In the genomic region with DNA sequence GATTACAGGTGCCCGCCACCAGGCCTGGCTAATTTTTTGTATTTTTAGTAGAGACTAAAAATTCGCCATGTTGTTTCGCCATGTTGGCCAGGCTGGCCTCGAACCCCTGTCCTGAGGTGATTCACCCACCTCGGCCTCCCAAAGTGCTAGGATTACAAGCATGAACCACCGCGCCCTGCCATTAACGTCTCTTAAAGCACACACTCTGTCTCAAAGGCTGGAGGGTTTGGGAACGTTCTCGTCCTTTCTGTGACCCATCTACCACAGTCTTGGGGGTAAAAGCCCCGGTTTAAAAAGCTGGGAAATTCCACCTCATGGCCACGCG, we compare ENCODE assay signal across 8 cellular contexts. TPM values are rescaled to one million over a fixed set of nuclear protein-coding genes. Genes with fewer than 3 reads are reported as not detected.
DNase-seq lines count a peak whose midpoint lies in the region; ATAC-seq and TF ChIP-seq lines count a peak whose summit lies in the region.

No MANE protein-coding gene starts in this region.

- H3K4me3 ChIP-seq in left ventricle myocardium inferior (peak overlapping the region; percentile 60), breast epithelium (peak overlapping the region; percentile 35 to 66 (median 46)), mucosa of descending colon (no peak overlapping the region), urinary bladder (ENCODE audit: low read depth, low read length) (no peak overlapping the region)

- H3K9me3 ChIP-seq in left ventricle myocardium inferior (replicated peaks) (no peaks in the 10 kb centered on the region), breast epithelium (no peaks in the 10 kb centered on the region), mucosa of descending colon (no peaks in the 10 kb centered on the region)

- ATAC-seq in mucosa of descending colon: peak; percentile 4
- ATAC-seq in GM19455 (IDR thresholded peaks at IDR 0.05; ENCODE audit: unreplicated experiment): no peak
- no peak for ATAC-seq in HG03354 (IDR thresholded peaks at IDR 0.05; ENCODE audit: poor library complexity, severe bottlenecking, unreplicated experiment)

- no peaks in the 10 kb centered on the region for H3K27me3 ChIP-seq in left ventricle myocardium inferior (ENCODE audit: low read depth)
- H3K27me3 ChIP-seq in breast epithelium: no peaks in the 10 kb centered on the region

- DNase-seq in left ventricle myocardium inferior: no peak
- DNase-seq in cardiac septum (ENCODE audit: low spot score): no peak
- DNase-seq in breast epithelium (ENCODE audit: low spot score in 2 of 2): no peak
- DNase-seq in mucosa of descending colon: peak; percentile 60 to 66 (median 60)
- DNase-seq in H4 (ENCODE audit: low spot score): no peak

- WGBS in urinary bladder: 76% methylated on average over 13 of the region's 13 CpGs

- H3K27ac ChIP-seq in left ventricle myocardium inferior (replicated peaks) (peak overlapping the region; percentile 96), breast epithelium (peak overlapping the region; percentile 96 to 97), urinary bladder (ENCODE audit: low read depth) (peak overlapping the region; percentile 83)

- no peak for TF ChIP-seq POLR2A in breast epithelium (IDR thresholded peaks at IDR 0.05)

- H3K4me1 ChIP-seq in left ventricle myocardium inferior (peaks cover 26% of the 10 kb centered on the region), breast epithelium (peaks cover 5 to 16% of the 10 kb centered on the region in 2 donors), mucosa of descending colon (ENCODE audit: low read depth) (peaks cover 17% of the 10 kb centered on the region), urinary bladder (ENCODE audit: insufficient read depth) (no peaks in the 10 kb centered on the region)

- intact Hi-C loops in left ventricle myocardium inferior (cut with micrococcal nuclease): no loop called here
- intact Hi-C loops in cardiac septum (cut with DNase I): no loop called here
- intact Hi-C loops in breast epithelium (cut with DNase I; ENCODE audit: low total_unique reads): no loop called here
- intact Hi-C loops in mucosa of descending colon (cut with DNase I, micrococcal nuclease): no loop called here

- no peak for TF ChIP-seq CTCF in left ventricle myocardium inferior (IDR thresholded peaks at IDR 0.05; ENCODE audit: borderline replicate concordance)
- no peak for TF ChIP-seq CTCF in breast epithelium (IDR thresholded peaks at IDR 0.05)
- TF ChIP-seq CTCF in mucosa of descending colon (IDR thresholded peaks at IDR 0.05): no peak

- H3K36me3 ChIP-seq in left ventricle myocardium inferior (no peaks in the 10 kb centered on the region), breast epithelium (no peaks in the 10 kb centered on the region), mucosa of descending colon (ENCODE audit: low read depth) (no peaks in the 10 kb centered on the region), urinary bladder (ENCODE audit: insufficient read depth) (no peaks in the 10 kb centered on the region)

RNA-seq across cellular contexts. Expression of a gene that starts 57.8 kb away (rescaled TPM):
- total RNA-seq in left ventricle myocardium inferior (43.4 TPM), cardiac septum (61.1 TPM), breast epithelium (100 to 1,000 TPM in 2 of 3 donors, 10 to 100 TPM in 1; 99.9 to 205 (median 131) TPM), mucosa of descending colon (100 to 1,000 TPM in 2 of 3 donors, 10 to 100 TPM in 1; 71.8 to 102 (median 101) TPM), urinary bladder (213 TPM)
- polyA plus RNA-seq in urinary bladder: 36.2 TPM
- 5.6 and 8.0 TPM in 2 replicates for total RNA-seq in H4 (2014; rRNA removed; shearing (Covaris generic))

Comparison
In these comparisons a context has a peak if more than half of its experiments do, and no peak if none do; other contexts are left out.
1. DNase-seq: peak in mucosa of descending colon (3 of 3); none in left ventricle myocardium inferior (single experiment), cardiac septum (single experiment), breast epithelium (0 of 2) and H4 (single experiment).
2. H3K4me3 ChIP-seq: peak in left ventricle myocardium inferior (single experiment) and breast epithelium (3 of 3); none in mucosa of descending colon (single experiment) and urinary bladder (single experiment).
3. Peak in every context shown above with its lines, with median percentiles within 50 percentile points of each other: H3K27ac ChIP-seq.